Comparison of ENCODE assay signal across 19 cellular contexts in genomic region chr20:54134445-54135220, GRCh38. TPM values are rescaled to one million over a fixed set of nuclear protein-coding genes. Genes with fewer than 3 reads are reported as not detected.
A peak's percentile ranks its signal among the peaks of the same experiment; 100 is the strongest.
DNase-seq lines count a peak whose midpoint lies in the region; ATAC-seq and TF ChIP-seq lines count a peak whose summit lies in the region.
"Had no signal": no experiment of that assay in that cellular context is flagged by ENCODE, and none has a peak within 500 bp of the region (broad histone marks: within the 10 kb centered on the region; RNA-seq: fewer than 3 reads in every experiment).

No MANE protein-coding gene starts in this region.

- H3K27ac Mint-ChIP-seq in HFFc6, result no peak overlapping the region
- H3K27ac Mint-ChIP-seq in activated naive CD4-positive, alpha-beta T cell treated with anti-CD3 and anti-CD28 coated beads for 36 hours, result no peak overlapping the region
- H3K27ac Mint-ChIP-seq: stimulated activated naive B cell treated with anti-CD40 and anti-IgM and Interleukin-4, amounts not matched to agents 10 μg/mL and 1 μg/mL and 100 μg/mL, for 72 hours; T-helper 1 cell treated with Interleukin-12 subunit alpha and Interleukin-12 subunit beta and Interleukin-4 antibody, amounts not matched to agents 30 μg/mL and 1 μg/mL, for 36 hours had no signal

- 0 out of 2 replicates have a peak, but pooled peaks cover 4% of the 10 kb centered on the region for H3K36me3 Mint-ChIP-seq in HFFc6 (ENCODE audit: low read depth)
- H3K36me3 Mint-ChIP-seq in activated naive CD4-positive, alpha-beta T cell treated with anti-CD3 and anti-CD28 coated beads for 36 hours (ENCODE audit: low read depth), result no peaks in the 10 kb centered on the region
- H3K36me3 Mint-ChIP-seq: stimulated activated naive B cell treated with anti-CD40 and anti-IgM and Interleukin-4, amounts not matched to agents 10 μg/mL and 1 μg/mL and 100 μg/mL, for 72 hours had no signal

- DNase-seq in A172 (ENCODE audit: low spot score), result peak; percentile 65
- peak; percentile 89 for DNase-seq in HFFc6
- DNase-seq in RPMI7951 (ENCODE audit: low read depth), result peak; percentile 89
- peak; percentile 68 for DNase-seq in fibroblast of mammary gland (ENCODE audit: low read depth)
- no peak for DNase-seq in activated naive CD4-positive, alpha-beta T cell treated with anti-CD3 and anti-CD28 coated beads for 36 hours
- DNase-seq in NCI-H1694 treated with DMSO at 0.1 percent for 48 hours (lab: John Stamatoyannopoulos, UW), result no peak
- no peak for DNase-seq in activated effector memory CD4-positive, alpha-beta T cell treated with anti-CD3 and anti-CD28 coated beads, Interleukin-2, amount 50 U/mL, for 16 hours
- DNase-seq: activated CD4-positive, CD25-positive, alpha-beta regulatory T cell treated with anti-CD3 and anti-CD28 coated beads, Interleukin-2, amount 50 U/mL, for 72 hours; activated CD8-positive, alpha-beta memory T cell treated with anti-CD3 and anti-CD28 coated beads, Interleukin-2, amount 50 U/mL, for 4 hours; activated naive CD4-positive, alpha-beta T cell treated with anti-CD3 and anti-CD28 coated beads, Interleukin-2, amount 50 U/mL, for 16 hours; left ventricle myocardium inferior; NCI-H187; NCI-H510A; ovary; stimulated activated naive B cell treated with anti-CD40 and anti-IgM and Interleukin-4, amounts not matched to agents 10 μg/mL and 1 μg/mL and 100 μg/mL, for 72 hours had no signal

- ATAC-seq in GM18502 (IDR thresholded peaks at IDR 0.05; ENCODE audit: poor library complexity, unreplicated experiment), result no peak
- ATAC-seq: stimulated activated naive B cell treated with anti-CD40 and anti-IgM and Interleukin-4, amounts not matched to agents 10 μg/mL and 1 μg/mL and 100 μg/mL, for 72 hours had no signal

- CTCF ChIA-PET in activated naive CD4-positive, alpha-beta T cell treated with anti-CD3 and anti-CD28 coated beads for 36 hours (lab: Charles Lee), result interaction anchor here (1.1 kb wide), 1 partner anchor 31 kb away, joined by 4 read pairs; no protein-coding TSS in a partner anchor

- H3K4me3 Mint-ChIP-seq in HFFc6, result no peak overlapping the region
- no peak overlapping the region for H3K4me3 Mint-ChIP-seq in activated naive CD4-positive, alpha-beta T cell treated with anti-CD3 and anti-CD28 coated beads for 36 hours
- H3K4me3 Mint-ChIP-seq: stimulated activated naive B cell treated with anti-CD40 and anti-IgM and Interleukin-4, amounts not matched to agents 10 μg/mL and 1 μg/mL and 100 μg/mL, for 72 hours; T-helper 1 cell treated with Interleukin-12 subunit alpha and Interleukin-12 subunit beta and Interleukin-4 antibody, amounts not matched to agents 30 μg/mL and 1 μg/mL, for 36 hours had no signal

- H3K9me3 Mint-ChIP-seq in HFFc6, result no peaks in the 10 kb centered on the region
- H3K9me3 Mint-ChIP-seq in activated naive CD4-positive, alpha-beta T cell treated with anti-CD3 and anti-CD28 coated beads for 36 hours, result peaks cover 1% of the 10 kb centered on the region

- no peaks in the 10 kb centered on the region for H3K27me3 Mint-ChIP-seq in HFFc6 (ENCODE audit: insufficient read depth)
- H3K27me3 Mint-ChIP-seq in activated naive CD4-positive, alpha-beta T cell treated with anti-CD3 and anti-CD28 coated beads for 36 hours (ENCODE audit: low read depth), result peaks cover 2% of the 10 kb centered on the region
- H3K27me3 Mint-ChIP-seq: stimulated activated naive B cell treated with anti-CD40 and anti-IgM and Interleukin-4, amounts not matched to agents 10 μg/mL and 1 μg/mL and 100 μg/mL, for 72 hours had no signal

- intact Hi-C loops in activated naive CD4-positive, alpha-beta T cell treated with anti-CD3 and anti-CD28 coated beads for 36 hours (cut with micrococcal nuclease), result no loop called here

- H3K4me1 Mint-ChIP-seq in HFFc6 (ENCODE audit: low read depth), result peaks cover 15% of the 10 kb centered on the region; the same call in 1 of the 2 replicates
- no peaks in the 10 kb centered on the region for H3K4me1 Mint-ChIP-seq in activated naive CD4-positive, alpha-beta T cell treated with anti-CD3 and anti-CD28 coated beads for 36 hours (ENCODE audit: low read depth)
- H3K4me1 Mint-ChIP-seq: stimulated activated naive B cell treated with anti-CD40 and anti-IgM and Interleukin-4, amounts not matched to agents 10 μg/mL and 1 μg/mL and 100 μg/mL, for 72 hours had no signal

- no peak overlapping the region for H3K4me3 ChIP-seq in fibroblast of mammary gland (ENCODE audit: control insufficient read depth, low read depth, low read length)
- H3K4me3 ChIP-seq: left ventricle myocardium inferior, ovary, skin epidermis had no signal

- no peak for TF ChIP-seq CTCF in HFFc6 (IDR thresholded peaks at IDR 0.05)
- TF ChIP-seq CTCF in fibroblast of mammary gland (conservative IDR thresholded peaks at IDR 0.05; ENCODE audit: control insufficient read depth, insufficient read depth, low read depth, low read length), result no peak

RNA-seq across cellular contexts. Expression of gene CYP24A1, which starts 39.2 kb away (rescaled TPM):
- total RNA-seq in A172 (2014; rRNA removed; shearing (Covaris generic)), result 0.05 and 0.21 TPM in 2 replicates
- total RNA-seq in HFFc6 (2021; fragmentation: NEBNext Ultra II Directional; extraction: Animal tissue kit (Norgen Biotek cat#: 25700)), result 1 to 10 TPM in 1 of 6 experiments, under 1 TPM in 3, not detected in 2; 0.11 to 1.1 (median 0.37) TPM
- total RNA-seq in RPMI7951 (2014; rRNA removed; shearing (Covaris generic)), result 1.1 and 1.5 TPM in 2 replicates
- not detected for total RNA-seq in activated naive CD4-positive, alpha-beta T cell treated with anti-CD3 and anti-CD28 coated beads for 36 hours
- total RNA-seq: fibroblast of lung, left ventricle myocardium inferior had no signal

Comparison
In these comparisons a context has a peak if more than half of its experiments do, and no peak if none do; other contexts are left out.
1. DNase-seq: peak in A172 (single experiment), HFFc6 (single experiment), RPMI7951 (single experiment) and fibroblast of mammary gland (single experiment); none in activated naive CD4-positive, alpha-beta T cell treated with anti-CD3 and anti-CD28 coated beads for 36 hours (single experiment), NCI-H1694 treated with DMSO at 0.1 percent for 48 hours (single experiment) and activated effector memory CD4-positive, alpha-beta T cell treated with anti-CD3 and anti-CD28 coated beads, Interleukin-2, amount 50 U/mL, for 16 hours (single experiment).